In the genomic region with DNA sequence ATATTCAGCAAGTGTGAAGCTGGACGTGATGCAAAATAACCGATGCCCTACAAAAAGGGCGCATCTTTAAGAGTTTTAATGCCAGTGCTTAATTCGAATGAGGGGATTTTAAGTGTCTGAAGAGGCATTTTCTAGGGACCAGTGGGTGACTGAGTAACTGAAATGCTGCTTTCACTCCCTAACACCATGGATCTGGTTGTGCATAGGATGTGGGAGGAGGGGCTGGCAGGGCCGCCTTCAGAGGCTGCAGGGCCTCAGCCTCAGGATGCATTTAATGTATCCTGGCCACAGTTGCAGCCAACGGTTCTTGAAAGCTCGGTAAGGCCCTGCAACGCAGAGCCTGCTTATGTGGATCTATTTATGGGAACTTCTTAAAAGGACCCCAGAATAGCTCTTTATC, we compare ENCODE assay signal across 32 cellular contexts. TPM values are rescaled to one million over a fixed set of nuclear protein-coding genes. Genes with fewer than 3 reads are reported as not detected.
"Had no signal": no experiment of that assay in that cellular context is flagged by ENCODE, and none has a peak within 500 bp of the region (broad histone marks: within the 10 kb centered on the region; RNA-seq: fewer than 3 reads in every experiment).

No MANE protein-coding gene starts in this region.

- H3K27me3 Mint-ChIP-seq: activated B cell treated with CpG ODN at 0.5 μM for 24 hours; activated CD8-positive, alpha-beta memory T cell treated with anti-CD3 and anti-CD28 coated beads, Interleukin-2, amount 10 ng/mL, durations not matched to agents 7 days and 5 days; activated naive CD4-positive, alpha-beta T cell treated with anti-CD3 and anti-CD28 coated beads, Interleukin-2, amount 50 U/mL, for 24 hours; activated naive CD8-positive, alpha-beta T cell treated with anti-CD3 and anti-CD28 coated beads, Interleukin-2, amount 50 U/mL, for 24 hours; central memory CD8-positive, alpha-beta T cell; dendritic cell treated with granulocyte-macrophage colony-stimulating factor and Interleukin-4, amounts not matched to agents 40 ng/mL and 50 ng/mL, for 4 days; naive thymus-derived CD4-positive, alpha-beta T cell; stimulated activated memory B cell treated with anti-CD40 and anti-IgM and Interleukin-4, amounts not matched to agents 10 μg/mL and 1 μg/mL and 100 μg/mL, for 72 hours; stimulated activated naive CD8-positive, alpha-beta T cell treated with anti-CD3 and anti-CD28 coated beads, Interleukin-15, amount 100 ng/mL, for 72 hours had no signal

- H3K27me3 ChIP-seq: foreskin keratinocyte, right atrium auricular region, uterus had no signal

- H3K27ac Mint-ChIP-seq: activated B cell treated with CpG ODN at 0.5 μM for 24 hours; activated CD8-positive, alpha-beta memory T cell treated with anti-CD3 and anti-CD28 coated beads, Interleukin-2, amount 10 ng/mL, durations not matched to agents 7 days and 5 days; activated CD8-positive, alpha-beta T cell treated with anti-CD3 and anti-CD28 coated beads, Interleukin-2, amount 10 ng/mL, durations not matched to agents 7 days and 5 days; activated naive CD4-positive, alpha-beta T cell treated with anti-CD3 and anti-CD28 coated beads, Interleukin-2, amount 50 U/mL, for 24 hours; activated naive CD8-positive, alpha-beta T cell treated with anti-CD3 and anti-CD28 coated beads, Interleukin-2, amount 50 U/mL, for 24 hours; activated T-helper 2 cell treated with anti-CD3 and anti-CD28 coated beads, Interferon-gamma antibody, Interleukin-2, Interleukin-4, amounts not matched to agents 10 μg/mL and 5 μg/mL and 100 μg/mL, durations not matched to agents 14 hours and 24 hours and 36 hours; dendritic cell treated with granulocyte-macrophage colony-stimulating factor and Interleukin-4, amounts not matched to agents 40 ng/mL and 50 ng/mL, for 4 days; endodermal cell; naive thymus-derived CD4-positive, alpha-beta T cell; stimulated activated memory B cell treated with anti-CD40 and anti-IgM and Interleukin-4, amounts not matched to agents 10 μg/mL and 1 μg/mL and 100 μg/mL, for 72 hours; stimulated activated naive CD8-positive, alpha-beta T cell treated with anti-CD3 and anti-CD28 coated beads, Interleukin-15, amount 100 ng/mL, for 72 hours; type B pancreatic cell had no signal

- H3K4me3 Mint-ChIP-seq: activated B cell treated with CpG ODN at 0.5 μM for 24 hours; activated CD8-positive, alpha-beta memory T cell treated with anti-CD3 and anti-CD28 coated beads, Interleukin-2, amount 10 ng/mL, durations not matched to agents 7 days and 5 days; activated CD8-positive, alpha-beta T cell treated with anti-CD3 and anti-CD28 coated beads, Interleukin-2, amount 10 ng/mL, durations not matched to agents 7 days and 5 days; activated naive CD4-positive, alpha-beta T cell treated with anti-CD3 and anti-CD28 coated beads, Interleukin-2, amount 50 U/mL, for 24 hours; activated naive CD8-positive, alpha-beta T cell treated with anti-CD3 and anti-CD28 coated beads, Interleukin-2, amount 50 U/mL, for 24 hours; central memory CD8-positive, alpha-beta T cell; dendritic cell treated with granulocyte-macrophage colony-stimulating factor and Interleukin-4, amounts not matched to agents 40 ng/mL and 50 ng/mL, for 4 days; endodermal cell; naive thymus-derived CD4-positive, alpha-beta T cell; stimulated activated memory B cell treated with anti-CD40 and anti-IgM and Interleukin-4, amounts not matched to agents 10 μg/mL and 1 μg/mL and 100 μg/mL, for 72 hours; stimulated activated naive CD8-positive, alpha-beta T cell treated with anti-CD3 and anti-CD28 coated beads, Interleukin-15, amount 100 ng/mL, for 72 hours; type B pancreatic cell had no signal

- DNase-seq: activated B cell treated with CpG ODN at 0.5 μM for 24 hours; activated CD4-positive, alpha-beta T cell treated with anti-CD3 and anti-CD28 coated beads, Interleukin-2, amount 50 U/mL, for 1 hour; activated CD8-positive, alpha-beta memory T cell treated with anti-CD3 and anti-CD28 coated beads, Interleukin-2, amount 10 ng/mL, durations not matched to agents 7 days and 5 days; activated CD8-positive, alpha-beta T cell treated with anti-CD3 and anti-CD28 coated beads, Interleukin-2, amount 10 ng/mL, durations not matched to agents 7 days and 5 days; activated naive CD8-positive, alpha-beta T cell treated with anti-CD3 and anti-CD28 coated beads, Interleukin-2, amount 50 U/mL, for 24 hours; activated T-cell treated with anti-CD3 and anti-CD28 coated beads, Interleukin-2, amount 50 U/mL, for 48 hours; amygdala; endodermal cell; foreskin keratinocyte; left cardiac atrium; mammary epithelial cell; midbrain; naive thymus-derived CD4-positive, alpha-beta T cell; nucleus accumbens; stimulated activated CD4-positive, alpha-beta T cell treated with anti-CD3 and anti-CD28 coated beads, Interleukin-1b, Interleukin-23, amount 100 ng/mL, for 48 hours; stimulated activated CD4-positive, alpha-beta T cell treated with anti-CD3 and anti-CD28 coated beads, Interleukin-4, amount 100 ng/mL, for 4 hours; stimulated activated CD8-positive, alpha-beta memory T cell treated with anti-CD3 and anti-CD28 coated beads, Interleukin-4, amount 100 ng/mL, for 48 hours; stimulated activated naive CD8-positive, alpha-beta T cell treated with anti-CD3 and anti-CD28 coated beads, Interleukin-15, amount 100 ng/mL, for 72 hours; substantia nigra; T1000; uterus had no signal

- H3K27ac ChIP-seq: foreskin keratinocyte, parathyroid adenoma, right atrium auricular region, uterus had no signal

- H3K9me3 Mint-ChIP-seq: activated B cell treated with CpG ODN at 0.5 μM for 24 hours; activated naive CD4-positive, alpha-beta T cell treated with anti-CD3 and anti-CD28 coated beads, Interleukin-2, amount 50 U/mL, for 24 hours; activated naive CD8-positive, alpha-beta T cell treated with anti-CD3 and anti-CD28 coated beads, Interleukin-2, amount 50 U/mL, for 24 hours; activated T-helper 2 cell treated with anti-CD3 and anti-CD28 coated beads, Interferon-gamma antibody, Interleukin-2, Interleukin-4, amounts not matched to agents 10 μg/mL and 5 μg/mL and 100 μg/mL, durations not matched to agents 14 hours and 24 hours and 36 hours; central memory CD8-positive, alpha-beta T cell; dendritic cell treated with granulocyte-macrophage colony-stimulating factor and Interleukin-4, amounts not matched to agents 40 ng/mL and 50 ng/mL, for 4 days; endodermal cell; naive thymus-derived CD4-positive, alpha-beta T cell; stimulated activated memory B cell treated with anti-CD40 and anti-IgM and Interleukin-4, amounts not matched to agents 10 μg/mL and 1 μg/mL and 100 μg/mL, for 72 hours; stimulated activated naive CD8-positive, alpha-beta T cell treated with anti-CD3 and anti-CD28 coated beads, Interleukin-15, amount 100 ng/mL, for 72 hours; type B pancreatic cell had no signal

- H3K4me1 ChIP-seq: foreskin keratinocyte, parathyroid adenoma, right atrium auricular region, uterus had no signal

- H3K36me3 ChIP-seq: right atrium auricular region, uterus had no signal

- H3K9me3 ChIP-seq: right atrium auricular region, uterus had no signal

- H3K4me1 Mint-ChIP-seq: activated B cell treated with CpG ODN at 0.5 μM for 24 hours; endodermal cell; stimulated activated memory B cell treated with anti-CD40 and anti-IgM and Interleukin-4, amounts not matched to agents 10 μg/mL and 1 μg/mL and 100 μg/mL, for 72 hours had no signal

- H3K4me3 ChIP-seq: right atrium auricular region, smooth muscle cell, uterus had no signal

- H3K36me3 Mint-ChIP-seq: activated naive CD4-positive, alpha-beta T cell treated with anti-CD3 and anti-CD28 coated beads, Interleukin-2, amount 50 U/mL, for 24 hours; stimulated activated memory B cell treated with anti-CD40 and anti-IgM and Interleukin-4, amounts not matched to agents 10 μg/mL and 1 μg/mL and 100 μg/mL, for 72 hours; type B pancreatic cell had no signal

RNA-seq across cellular contexts. Expression of gene IL18RAP, which starts 25.8 kb away (rescaled TPM):
- total RNA-seq: foreskin keratinocyte, mammary epithelial cell, smooth muscle cell had no signal
- polyA plus RNA-seq: foreskin keratinocyte; keratinocyte; mammary epithelial cell; naive thymus-derived CD4-positive, alpha-beta T cell; neural cell; smooth muscle cell had no signal
